In the genomic region with DNA sequence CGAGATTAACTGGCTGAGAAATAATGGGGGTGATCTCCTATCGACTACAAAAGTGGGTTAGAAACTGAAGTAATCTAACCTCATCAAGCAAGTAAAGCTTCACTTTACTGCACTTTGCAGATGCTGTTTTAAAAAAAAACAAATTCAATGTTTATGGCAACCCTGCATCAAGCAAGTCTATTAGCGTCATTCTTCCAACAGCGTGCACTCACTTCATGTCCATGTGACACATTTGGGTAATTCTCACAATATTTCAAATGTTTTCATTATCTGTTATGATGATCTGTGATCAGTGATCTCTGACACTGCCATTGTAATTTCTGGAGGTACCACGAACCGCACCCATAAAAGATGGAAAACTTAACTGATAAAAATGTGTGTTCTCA, we compare ENCODE assay signal across 18 cellular contexts.
DNase-seq lines count a peak whose midpoint lies in the region; ATAC-seq, FAIRE-seq and TF ChIP-seq lines count a peak whose summit lies in the region.
"Had no signal": no experiment of that assay in that cellular context is flagged by ENCODE, and none has a peak within 500 bp of the region (broad histone marks: within the 10 kb centered on the region; RNA-seq: fewer than 3 reads in every experiment).

No MANE protein-coding gene starts in this region.

- intact Hi-C loops in activated T-helper 1 cell treated with anti-CD3 and anti-CD28 coated beads, Interleukin-12 subunit alpha, Interleukin-12 subunit beta, Interleukin-2, Interleukin-4 antibody, amounts not matched to agents 30 ng/mL and 10 ng/mL and 1 ng/mL, durations not matched to agents 14 hours and 24 hours and 36 hours (cut with micrococcal nuclease): loop anchor here (2.0 to 5.0 kb wide), 3 partner anchors 14 to 64 kb away; no protein-coding TSS in a partner anchor
- intact Hi-C loops in naive thymus-derived CD4-positive, alpha-beta T cell (cut with micrococcal nuclease): loop anchor here (1.0 to 5.0 kb wide), 3 partner anchors 9 to 55 kb away; no protein-coding TSS in a partner anchor

- no peak overlapping the region for H3K27ac ChIP-seq in A549
- H3K27ac ChIP-seq in CD8-positive, alpha-beta memory T cell (ENCODE audit: low read depth, low read length): no peak overlapping the region
- no peak overlapping the region for H3K27ac ChIP-seq in naive thymus-derived CD4-positive, alpha-beta T cell (ENCODE audit: low read depth, low read length)
- H3K27ac ChIP-seq: ovary, thoracic aorta had no signal

- POLR2A ChIA-PET in A549 (lab: Yijun Ruan, JAX): no interaction called here
- POLR2A ChIA-PET in CD8-positive, alpha-beta memory T cell (lab: Charles Lee): no interaction called here
- POLR2A ChIA-PET in naive thymus-derived CD4-positive, alpha-beta T cell (lab: Charles Lee): no interaction called here

- H3K4me1 Mint-ChIP-seq in CD8-positive, alpha-beta memory T cell: peaks cover 82 to 97% (median 93%) of the 10 kb centered on the region in 3 donors
- H3K4me1 Mint-ChIP-seq in activated T-helper 1 cell treated with anti-CD3 and anti-CD28 coated beads, Interleukin-12 subunit alpha, Interleukin-12 subunit beta, Interleukin-2, Interleukin-4 antibody, amounts not matched to agents 30 ng/mL and 10 ng/mL and 1 ng/mL, durations not matched to agents 14 hours and 24 hours and 36 hours (ENCODE audit: low read depth): peaks cover 67% of the 10 kb centered on the region
- H3K4me1 Mint-ChIP-seq in naive thymus-derived CD4-positive, alpha-beta T cell: peaks cover 55 to 96% (median 92%) of the 10 kb centered on the region in 7 donors

- no peak for ATAC-seq in A549
- peak; percentile 57 for ATAC-seq in naive thymus-derived CD4-positive, alpha-beta T cell
- ATAC-seq in HG03159 (IDR thresholded peaks at IDR 0.05; ENCODE audit: unreplicated experiment): no peak
- ATAC-seq in GM18861 (IDR thresholded peaks at IDR 0.05; ENCODE audit: unreplicated experiment): no peak
- ATAC-seq: Right ventricle myocardium inferior had no signal

- peak; percentile 39 for FAIRE-seq in A549 (lab: Jason Lieb, UNC)
- FAIRE-seq in urothelium cell line (lab: Jason Lieb, UNC): no peak
- FAIRE-seq: colon, endothelial cell of umbilical vein had no signal

- H3K36me3 ChIP-seq in CD8-positive, alpha-beta memory T cell (ENCODE audit: insufficient read depth, low read length): no peaks in the 10 kb centered on the region
- H3K36me3 ChIP-seq in naive thymus-derived CD4-positive, alpha-beta T cell (ENCODE audit: control insufficient read depth in 2 of 3, insufficient read depth in 3 of 3, low read length in 3 of 3): no peaks in the 10 kb centered on the region
- H3K36me3 ChIP-seq: ovary, thoracic aorta had no signal

- H3K36me3 Mint-ChIP-seq in CD8-positive, alpha-beta memory T cell: peaks cover 0 to 16% (median 5%) of the 10 kb centered on the region in 3 donors
- peaks cover 16% of the 10 kb centered on the region for H3K36me3 Mint-ChIP-seq in activated T-helper 1 cell treated with anti-CD3 and anti-CD28 coated beads, Interleukin-12 subunit alpha, Interleukin-12 subunit beta, Interleukin-2, Interleukin-4 antibody, amounts not matched to agents 30 ng/mL and 10 ng/mL and 1 ng/mL, durations not matched to agents 14 hours and 24 hours and 36 hours (ENCODE audit: low read depth)
- H3K36me3 Mint-ChIP-seq in naive thymus-derived CD4-positive, alpha-beta T cell: peaks cover 0 to 26% (median 4%) of the 10 kb centered on the region in 5 donors

- H3K4me2 ChIP-seq in A549: no peak overlapping the region

- no peak for DNase-seq in A549 (ENCODE audit: low read depth in 1 of 2, low spot score in 1 of 2)
- DNase-seq in CD8-positive, alpha-beta memory T cell: peak in 1 of 5 donors; percentile 11
- DNase-seq in activated T-helper 1 cell treated with anti-CD3 and anti-CD28 coated beads, Interleukin-12 subunit alpha, Interleukin-12 subunit beta, Interleukin-2, Interleukin-4 antibody, amounts not matched to agents 30 ng/mL and 10 ng/mL and 1 ng/mL, durations not matched to agents 14 hours and 24 hours and 36 hours (ENCODE audit: low spot score): no peak
- peak in 1 of 9 donors; percentile 22 for DNase-seq in naive thymus-derived CD4-positive, alpha-beta T cell
- no peak for DNase-seq in midbrain (lab: John Stamatoyannopoulos, UW)
- DNase-seq in urothelium cell line (ENCODE audit: low spot score): no peak
- DNase-seq: aorta; foreskin melanocyte; NCI-H187 treated with DMSO at 0.1 percent for 48 hours; NCI-H446 treated with DMSO at 0.1 percent for 48 hours; ovary; stimulated activated CD4-positive, alpha-beta T cell treated with anti-CD3 and anti-CD28 coated beads, Interleukin-2, amount 100 ng/mL, for 48 hours had no signal

- no peak for TF ChIP-seq CTCF in A549 (IDR thresholded peaks at IDR 0.05)

- TF ChIP-seq RAD21 in A549 (conservative IDR thresholded peaks at IDR 0.05 in 1 of 2, IDR thresholded peaks at IDR 0.05 in 1 of 2): no peak

- no peaks in the 10 kb centered on the region for H3K9me3 ChIP-seq in A549
- no peaks in the 10 kb centered on the region for H3K9me3 ChIP-seq in CD8-positive, alpha-beta memory T cell (ENCODE audit: low read length)
- no peaks in the 10 kb centered on the region for H3K9me3 ChIP-seq in naive thymus-derived CD4-positive, alpha-beta T cell (ENCODE audit: control insufficient read depth in 2 of 3, low read length in 3 of 3)
- H3K9me3 ChIP-seq: ovary, thoracic aorta had no signal

- CTCF ChIA-PET in A549 (lab: Yijun Ruan, JAX): interaction anchor here (0.6 to 11.0 kb wide), 7 partner anchors 10 to 91 kb away, joined by 3 to 68 read pairs (median 3); partner anchors contain the start of gene KANSL1
- CTCF ChIA-PET in CD8-positive, alpha-beta memory T cell (lab: Charles Lee): no interaction called here
- CTCF ChIA-PET in naive thymus-derived CD4-positive, alpha-beta T cell (lab: Charles Lee): interaction anchor here (0.6 kb wide), 1 partner anchor 529 kb away, joined by 4 read pairs; no protein-coding TSS in a partner anchor

- no peaks in the 10 kb centered on the region for H3K27me3 Mint-ChIP-seq in CD8-positive, alpha-beta memory T cell
- no peaks in the 10 kb centered on the region for H3K27me3 Mint-ChIP-seq in activated T-helper 1 cell treated with anti-CD3 and anti-CD28 coated beads, Interleukin-12 subunit alpha, Interleukin-12 subunit beta, Interleukin-2, Interleukin-4 antibody, amounts not matched to agents 30 ng/mL and 10 ng/mL and 1 ng/mL, durations not matched to agents 14 hours and 24 hours and 36 hours (ENCODE audit: insufficient read depth)
- no peaks in the 10 kb centered on the region for H3K27me3 Mint-ChIP-seq in naive thymus-derived CD4-positive, alpha-beta T cell

- H3K4me3 Mint-ChIP-seq in CD8-positive, alpha-beta memory T cell: peak overlapping the region in 6 of 7 donors; percentile 38 to 71 (median 56)
- H3K4me3 Mint-ChIP-seq in activated T-helper 1 cell treated with anti-CD3 and anti-CD28 coated beads, Interleukin-12 subunit alpha, Interleukin-12 subunit beta, Interleukin-2, Interleukin-4 antibody, amounts not matched to agents 30 ng/mL and 10 ng/mL and 1 ng/mL, durations not matched to agents 14 hours and 24 hours and 36 hours: peak overlapping the region; percentile 16
- peak overlapping the region; percentile 13 to 77 (median 56) for H3K4me3 Mint-ChIP-seq in naive thymus-derived CD4-positive, alpha-beta T cell

- no peak overlapping the region for H3K4me3 ChIP-seq in A549
- no peak overlapping the region for H3K4me3 ChIP-seq in CD8-positive, alpha-beta memory T cell (ENCODE audit: low read length)
- no peak overlapping the region for H3K4me3 ChIP-seq in naive thymus-derived CD4-positive, alpha-beta T cell (ENCODE audit: low read length)
- H3K4me3 ChIP-seq: ovary, thoracic aorta had no signal

- TF ChIP-seq EP300 in A549 (IDR thresholded peaks at IDR 0.05): no peak

- no peaks in the 10 kb centered on the region for H3K27me3 ChIP-seq in CD8-positive, alpha-beta memory T cell (ENCODE audit: insufficient read depth, low read length, poor library complexity, severe bottlenecking)
- no peaks in the 10 kb centered on the region for H3K27me3 ChIP-seq in naive thymus-derived CD4-positive, alpha-beta T cell (ENCODE audit: control insufficient read depth in 2 of 2, insufficient read depth in 2 of 2, low read length in 2 of 2)
- H3K27me3 ChIP-seq: ovary had no signal

- no peak for TF ChIP-seq POLR2A in A549 (IDR thresholded peaks at IDR 0.05; ENCODE audit: low read length)

- H3K27ac Mint-ChIP-seq in CD8-positive, alpha-beta memory T cell: peak overlapping the region; percentile 42 to 92 (median 82)
- H3K27ac Mint-ChIP-seq in activated T-helper 1 cell treated with anti-CD3 and anti-CD28 coated beads, Interleukin-12 subunit alpha, Interleukin-12 subunit beta, Interleukin-2, Interleukin-4 antibody, amounts not matched to agents 30 ng/mL and 10 ng/mL and 1 ng/mL, durations not matched to agents 14 hours and 24 hours and 36 hours: peak overlapping the region; percentile 19
- H3K27ac Mint-ChIP-seq in naive thymus-derived CD4-positive, alpha-beta T cell: peak overlapping the region in 8 of 9 donors; percentile 10 to 83 (median 68)

- H3K4me1 ChIP-seq in A549: peaks cover 24% of the 10 kb centered on the region
- H3K4me1 ChIP-seq in CD8-positive, alpha-beta memory T cell (ENCODE audit: insufficient read depth, low read length): peaks cover 81% of the 10 kb centered on the region
- H3K4me1 ChIP-seq in naive thymus-derived CD4-positive, alpha-beta T cell (ENCODE audit: control insufficient read depth in 2 of 2, insufficient read depth in 2 of 2, low read length in 2 of 2): peaks cover 45 to 61% of the 10 kb centered on the region in 2 donors

- WGBS in A549 (ENCODE audit: missing lambda C conversion rate): 84% methylated on average over 6 of the region's 6 CpGs

- H3K9me3 Mint-ChIP-seq in CD8-positive, alpha-beta memory T cell: no peaks in the 10 kb centered on the region
- H3K9me3 Mint-ChIP-seq in activated T-helper 1 cell treated with anti-CD3 and anti-CD28 coated beads, Interleukin-12 subunit alpha, Interleukin-12 subunit beta, Interleukin-2, Interleukin-4 antibody, amounts not matched to agents 30 ng/mL and 10 ng/mL and 1 ng/mL, durations not matched to agents 14 hours and 24 hours and 36 hours: no peaks in the 10 kb centered on the region
- H3K9me3 Mint-ChIP-seq in naive thymus-derived CD4-positive, alpha-beta T cell: peaks cover 0 to 3% (median 0%) of the 10 kb centered on the region in 11 donors

TF ChIP-seq in A549, 52 proteins besides CTCF, POLR2A, EP300 and RAD21:
- no peak for TF ChIP-seq MAZ (IDR thresholded peaks at IDR 0.05; ENCODE audit: borderline replicate concordance, low read depth, low read length)

Comparison
In these comparisons a context has a peak if more than half of its experiments do, and no peak if none do; other contexts are left out.
1. H3K27ac Mint-ChIP-seq: peak in every context shown above with its lines; median percentile 82 in CD8-positive, alpha-beta memory T cell; 68 in naive thymus-derived CD4-positive, alpha-beta T cell; 19 in activated T-helper 1 cell treated with anti-CD3 and anti-CD28 coated beads, Interleukin-12 subunit alpha, Interleukin-12 subunit beta, Interleukin-2, Interleukin-4 antibody, amounts not matched to agents 30 ng/mL and 10 ng/mL and 1 ng/mL, durations not matched to agents 14 hours and 24 hours and 36 hours.